Comparison of ENCODE assay signal across 11 cellular contexts in the genomic region with DNA sequence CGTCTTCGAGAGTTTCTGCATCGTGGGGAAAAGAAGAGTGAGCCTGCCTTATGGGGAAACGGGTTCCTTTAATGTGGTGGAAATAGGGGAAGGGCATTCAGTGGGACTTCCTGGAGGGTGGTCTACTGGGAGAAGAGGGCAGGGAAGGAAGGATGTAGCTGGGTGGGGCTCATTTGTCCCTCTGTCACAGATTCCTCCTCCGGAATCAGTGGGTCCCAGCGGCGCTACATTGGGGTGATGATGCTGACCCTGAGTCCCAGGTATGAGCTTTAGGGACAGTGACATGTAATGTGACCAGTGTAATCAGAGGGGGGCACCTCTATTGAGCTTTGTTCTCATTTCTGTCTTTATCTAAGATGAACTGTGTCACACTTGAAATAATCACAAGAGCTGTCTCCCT. TPM values are rescaled to one million over a fixed set of nuclear protein-coding genes. Genes with fewer than 3 reads are reported as not detected.
A peak's percentile ranks its signal among the peaks of the same experiment; 100 is the strongest.
DNase-seq lines count a peak whose midpoint lies in the region; ATAC-seq and TF ChIP-seq lines count a peak whose summit lies in the region.
"Had no signal": no experiment of that assay in that cellular context is flagged by ENCODE, and none has a peak within 500 bp of the region (broad histone marks: within the 10 kb centered on the region; RNA-seq: fewer than 3 reads in every experiment).

No MANE protein-coding gene starts in this region.

- 0 out of 2 replicates have a peak, but pooled peaks cover 7% of the 10 kb centered on the region for H4K20me1 ChIP-seq in PC-3 (ENCODE audit: low read length)

- no peak overlapping the region for H3K9ac ChIP-seq in PC-3 (ENCODE audit: low read length)

- peaks cover 22% of the 10 kb centered on the region for H3K36me3 ChIP-seq in PC-3 (ENCODE audit: low read depth, low read length)

- no TSS peak for BruUV-seq in PC-3 (replicated peaks; lab: Mats Ljungman, UMichigan)

- CTCF ChIA-PET in PC-3 (lab: Charles Lee): interaction anchor here (0.6 kb wide), 1 partner anchor 49 kb away, joined by 5 read pairs; a partner anchor contains a TSS

- no peaks in the 10 kb centered on the region for H3K9me3 Mint-ChIP-seq in activated naive CD4-positive, alpha-beta T cell treated with anti-CD3 and anti-CD28 coated beads, Interleukin-2, amount 50 U/mL, for 24 hours
- no peaks in the 10 kb centered on the region for H3K9me3 Mint-ChIP-seq in dendritic cell treated with granulocyte-macrophage colony-stimulating factor and Interleukin-4, amounts not matched to agents 40 ng/mL and 50 ng/mL, for 4 days
- H3K9me3 Mint-ChIP-seq in stimulated activated memory B cell treated with anti-CD40 and anti-IgM and Interleukin-4, amounts not matched to agents 10 μg/mL and 1 μg/mL and 100 μg/mL, for 72 hours: no peaks in the 10 kb centered on the region

- intact Hi-C loops in PC-3 (cut with micrococcal nuclease): loop anchor here (5.0 kb wide), 1 partner anchor 56 kb away; no protein-coding TSS in a partner anchor
- intact Hi-C loops in dendritic cell treated with granulocyte-macrophage colony-stimulating factor and Interleukin-4, amounts not matched to agents 40 ng/mL and 50 ng/mL, for 4 days (cut with micrococcal nuclease): loop anchor here (5.0 kb wide), 3 partner anchors 34 to 279 kb away; a partner anchor contains a TSS

- ATAC-seq in PC-3 (no peak), GM21717 (IDR thresholded peaks at IDR 0.05; ENCODE audit: unreplicated experiment) (no peak)
- no peak for ATAC-seq in stimulated activated memory B cell treated with anti-CD40 and anti-IgM and Interleukin-4, amounts not matched to agents 10 μg/mL and 1 μg/mL and 100 μg/mL, for 72 hours
- ATAC-seq: left colon had no signal

- H3K27me3 Mint-ChIP-seq in activated naive CD4-positive, alpha-beta T cell treated with anti-CD3 and anti-CD28 coated beads, Interleukin-2, amount 50 U/mL, for 24 hours: no peaks in the 10 kb centered on the region
- no peaks in the 10 kb centered on the region for H3K27me3 Mint-ChIP-seq in dendritic cell treated with granulocyte-macrophage colony-stimulating factor and Interleukin-4, amounts not matched to agents 40 ng/mL and 50 ng/mL, for 4 days
- no peaks in the 10 kb centered on the region for H3K27me3 Mint-ChIP-seq in stimulated activated memory B cell treated with anti-CD40 and anti-IgM and Interleukin-4, amounts not matched to agents 10 μg/mL and 1 μg/mL and 100 μg/mL, for 72 hours

- H3K9me3 ChIP-seq in PC-3 (ENCODE audit: low read length): no peaks in the 10 kb centered on the region

- H3K36me3 Mint-ChIP-seq in activated naive CD4-positive, alpha-beta T cell treated with anti-CD3 and anti-CD28 coated beads, Interleukin-2, amount 50 U/mL, for 24 hours: peaks cover 27% of the 10 kb centered on the region
- H3K36me3 Mint-ChIP-seq in dendritic cell treated with granulocyte-macrophage colony-stimulating factor and Interleukin-4, amounts not matched to agents 40 ng/mL and 50 ng/mL, for 4 days (ENCODE audit: low read depth): peaks cover 78% of the 10 kb centered on the region
- H3K36me3 Mint-ChIP-seq in stimulated activated memory B cell treated with anti-CD40 and anti-IgM and Interleukin-4, amounts not matched to agents 10 μg/mL and 1 μg/mL and 100 μg/mL, for 72 hours: peaks cover 42% of the 10 kb centered on the region

- no peaks in the 10 kb centered on the region for H3F3A ChIP-seq in PC-3 (ENCODE audit: low read length, unreplicated experiment)

- H3K4me3 ChIP-seq in PC-3 (ENCODE audit: low read length): peak overlapping the region; percentile 93; the same call in 1 of the 2 replicates

- H3K27ac ChIP-seq in PC-3 (ENCODE audit: low read length): no peak overlapping the region

- peaks cover 43% of the 10 kb centered on the region for H3K79me2 ChIP-seq in PC-3 (ENCODE audit: low read length)

- H3K27ac Mint-ChIP-seq in activated naive CD4-positive, alpha-beta T cell treated with anti-CD3 and anti-CD28 coated beads, Interleukin-2, amount 50 U/mL, for 24 hours: no peak overlapping the region
- peak overlapping the region; percentile 39 for H3K27ac Mint-ChIP-seq in dendritic cell treated with granulocyte-macrophage colony-stimulating factor and Interleukin-4, amounts not matched to agents 40 ng/mL and 50 ng/mL, for 4 days
- H3K27ac Mint-ChIP-seq in stimulated activated memory B cell treated with anti-CD40 and anti-IgM and Interleukin-4, amounts not matched to agents 10 μg/mL and 1 μg/mL and 100 μg/mL, for 72 hours: peak overlapping the region; percentile 99

- peaks cover 30% of the 10 kb centered on the region for H3K4me1 Mint-ChIP-seq in activated naive CD4-positive, alpha-beta T cell treated with anti-CD3 and anti-CD28 coated beads, Interleukin-2, amount 50 U/mL, for 24 hours
- peaks cover 41% of the 10 kb centered on the region for H3K4me1 Mint-ChIP-seq in dendritic cell treated with granulocyte-macrophage colony-stimulating factor and Interleukin-4, amounts not matched to agents 40 ng/mL and 50 ng/mL, for 4 days (ENCODE audit: low read depth)
- H3K4me1 Mint-ChIP-seq in stimulated activated memory B cell treated with anti-CD40 and anti-IgM and Interleukin-4, amounts not matched to agents 10 μg/mL and 1 μg/mL and 100 μg/mL, for 72 hours: peaks cover 48% of the 10 kb centered on the region

- no peak overlapping the region for H2AFZ ChIP-seq in PC-3 (ENCODE audit: low read length)

- no peaks in the 10 kb centered on the region for H3K27me3 ChIP-seq in PC-3 (ENCODE audit: low read length)

- peak overlapping the region; percentile 78 for H3K4me3 Mint-ChIP-seq in activated naive CD4-positive, alpha-beta T cell treated with anti-CD3 and anti-CD28 coated beads, Interleukin-2, amount 50 U/mL, for 24 hours
- H3K4me3 Mint-ChIP-seq in dendritic cell treated with granulocyte-macrophage colony-stimulating factor and Interleukin-4, amounts not matched to agents 40 ng/mL and 50 ng/mL, for 4 days: no peak overlapping the region
- peak overlapping the region; percentile 99 for H3K4me3 Mint-ChIP-seq in stimulated activated memory B cell treated with anti-CD40 and anti-IgM and Interleukin-4, amounts not matched to agents 10 μg/mL and 1 μg/mL and 100 μg/mL, for 72 hours

- POLR2A ChIA-PET in PC-3 (lab: Charles Lee; ENCODE audit: unreplicated experiment): no interaction called here

- peaks cover 20% of the 10 kb centered on the region for H3K4me1 ChIP-seq in PC-3 (ENCODE audit: insufficient read depth, low read length)

- H3K4me2 ChIP-seq in PC-3 (ENCODE audit: low read length): peak overlapping the region; percentile 96

- TF ChIP-seq CTCF in PC-3 (conservative IDR thresholded peaks at IDR 0.05; ENCODE audit: low read depth, low read length): no peak

- no peak for DNase-seq in activated naive CD4-positive, alpha-beta T cell (lab: John Stamatoyannopoulos, UW)
- DNase-seq in PC-3 (no peak), SK-N-DZ (ENCODE audit: low spot score) (no peak), HCEC 1CT (no peak)
- DNase-seq: left colon, nucleus accumbens had no signal

- no peaks in the 10 kb centered on the region for H3K9me2 ChIP-seq in PC-3 (replicated peaks; ENCODE audit: low read length)

RNA-seq across cellular contexts. Expression of a gene that starts 1.9 kb away (rescaled TPM):
- total RNA-seq in PC-3 (2014; rRNA removed): 71.8 and 77.5 TPM in 2 replicates
- 61.5 and 73.7 TPM in 2 replicates for polyA plus RNA-seq in SK-N-DZ (2014; cell fraction: cytosol; rRNA removed)
- 109 and 154 TPM in 2 replicates for polyA plus RNA-seq in SK-N-DZ (2014; cell fraction: nucleus; rRNA removed)

RNA-seq across cellular contexts. Expression of a gene that starts 2.2 kb away (rescaled TPM):
- total RNA-seq in PC-3 (2014; rRNA removed): 218 and 233 TPM in 2 replicates
- polyA plus RNA-seq in SK-N-DZ (2014; cell fraction: cytosol; rRNA removed): 181 and 194 TPM in 2 replicates
- 817 and 859 TPM in 2 replicates for polyA plus RNA-seq in SK-N-DZ (2014; cell fraction: nucleus; rRNA removed)

RNA-seq across cellular contexts. Expression of a gene that starts 5.6 kb away (rescaled TPM):
- total RNA-seq in PC-3 (2014; rRNA removed): 0.07 and 0.63 TPM in 2 replicates
- polyA plus RNA-seq in SK-N-DZ (2014; cell fraction: cytosol; rRNA removed): 0.22 and 0.33 TPM in 2 replicates
- polyA plus RNA-seq in SK-N-DZ (2014; cell fraction: nucleus; rRNA removed): 7.7 and 10.3 TPM in 2 replicates
- total RNA-seq: M059J had no signal

RNA-seq across cellular contexts. Expression of a gene that starts 17.4 kb away (rescaled TPM):
- total RNA-seq in PC-3 (2014; rRNA removed): 3.1 and 3.4 TPM in 2 replicates
- 209 and 286 TPM in 2 replicates for polyA plus RNA-seq in SK-N-DZ (2014; cell fraction: cytosol; rRNA removed)
- 679 and 702 TPM in 2 replicates for polyA plus RNA-seq in SK-N-DZ (2014; cell fraction: nucleus; rRNA removed)

RNA-seq across cellular contexts. Expression of a gene that starts 22.1 kb away (rescaled TPM):
- total RNA-seq in PC-3 (2014; rRNA removed): 5.8 and 12.4 TPM in 2 replicates
- 28.0 and 30.1 TPM in 2 replicates for polyA plus RNA-seq in SK-N-DZ (2014; cell fraction: cytosol; rRNA removed)
- 55.3 and 55.5 TPM in 2 replicates for polyA plus RNA-seq in SK-N-DZ (2014; cell fraction: nucleus; rRNA removed)
